8 cellular contexts compared by ENCODE assay signal in the genomic region with DNA sequence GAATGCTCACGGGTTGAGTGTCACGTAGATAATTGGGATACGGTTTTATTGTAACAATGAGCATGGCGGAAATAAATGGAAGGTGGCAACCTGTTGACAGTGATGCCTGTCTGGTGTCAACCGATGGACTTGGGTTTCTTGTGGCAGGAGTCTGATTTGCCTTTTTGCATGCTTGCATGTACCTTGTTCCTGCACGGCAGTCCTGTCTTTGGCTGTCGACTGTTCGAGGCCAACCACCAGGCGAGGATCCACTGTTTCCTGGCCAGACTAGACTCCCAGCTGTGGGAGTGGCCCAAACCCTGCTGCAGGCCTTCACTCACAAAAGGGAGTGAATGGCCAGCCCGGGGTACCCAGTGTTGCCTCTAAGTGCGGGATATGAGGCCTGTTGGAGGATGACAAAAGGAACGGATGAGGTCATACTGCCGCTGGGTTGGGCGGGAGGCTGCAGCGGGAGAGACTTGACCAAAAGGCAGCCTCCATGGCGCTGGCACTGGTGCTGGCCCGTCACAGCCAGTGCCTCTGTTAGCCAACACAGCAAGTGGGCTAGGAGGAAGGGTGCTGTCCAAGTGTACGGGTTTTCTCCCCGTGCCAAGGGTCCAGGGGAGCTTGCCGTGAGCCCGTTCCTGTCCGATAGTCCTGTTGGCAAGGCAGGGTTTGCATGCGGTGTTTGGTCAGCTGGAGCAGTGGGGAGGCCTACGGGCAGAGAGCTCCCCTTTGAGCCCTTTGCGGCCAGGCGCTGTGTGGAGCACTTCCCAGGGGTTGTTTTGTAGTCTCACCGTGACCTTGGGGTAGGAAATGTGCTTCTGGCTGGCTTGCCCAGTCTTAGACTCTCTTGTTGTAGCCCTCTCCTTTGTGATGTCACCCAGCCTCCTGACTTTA. TPM values are rescaled to one million over a fixed set of nuclear protein-coding genes. Genes with fewer than 3 reads are reported as not detected.
A peak's percentile ranks its signal among the peaks of the same experiment; 100 is the strongest.
DNase-seq lines count a peak whose midpoint lies in the region; ATAC-seq, FAIRE-seq and TF ChIP-seq lines count a peak whose summit lies in the region.

No MANE protein-coding gene starts in this region.

- peaks cover 15% of the 10 kb centered on the region; the same call in 1 of the 2 replicates for H4K20me1 ChIP-seq in HepG2 (ENCODE audit: insufficient read depth, low read length)

- TF ChIP-seq RAD21 in HepG2 (CRISPR knock-in tag; IDR thresholded peaks at IDR 0.05): no peak

- H3K27me3 ChIP-seq in HepG2 (ENCODE audit: control insufficient read depth in 1 of 2, insufficient read depth in 2 of 2, low read length in 2 of 2): no peaks in the 10 kb centered on the region; a peak in 2 of 5 replicates

- WGBS in HepG2 (ENCODE audit: low lambda C conversion rate): under 1% methylated on average over 21 of the region's 27 CpGs

- TF ChIP-seq CTCF in HepG2 (CRISPR knock-in tag; IDR thresholded peaks at IDR 0.05): no peak

- CTCF ChIA-PET in HepG2 (lab: Yijun Ruan, JAX; ENCODE audit: low intra/inter-chr PET ratio, low total read pairs): no interaction called here

- TF ChIP-seq POLR2A in HepG2 (IDR thresholded peaks at IDR 0.05; ENCODE audit: insufficient read depth in 1 of 2, low read depth in 2 of 2, low read length in 2 of 2): peak in 1 of 2 experiments; percentile 41; a peak in 1 of 4 replicates

- H3K79me2 ChIP-seq in HepG2 (ENCODE audit: insufficient read depth, low read length): peaks cover 55% of the 10 kb centered on the region

- no peaks in the 10 kb centered on the region for H3K9me3 ChIP-seq in HepG2 (ENCODE audit: low read length)

- peak overlapping the region; percentile 95 for H3K9ac ChIP-seq in HepG2 (ENCODE audit: insufficient read depth, low read depth, low read length)

- FAIRE-seq in HepG2 (lab: Jason Lieb, UNC): no peak

- intact Hi-C loops in HepG2 (cut with micrococcal nuclease; ENCODE audit: unreplicated experiment): loop anchor here (5.0 kb wide), 1 partner anchor 36 kb away; a partner anchor contains a TSS

- H3K4me2 ChIP-seq in HepG2 (ENCODE audit: low read depth, low read length): peak overlapping the region; percentile 90

- TF ChIP-seq EP300 in HepG2 (IDR thresholded peaks at IDR 0.05; ENCODE audit: low read depth in 2 of 2, low read length in 2 of 2) (no peak), HepG2 (CRISPR knock-in tag; IDR thresholded peaks at IDR 0.05; ENCODE audit: borderline replicate concordance) (no peak)

- ATAC-seq in GM21515 (IDR thresholded peaks at IDR 0.05; ENCODE audit: unreplicated experiment) (peak; percentile 2), HepG2 (peak; percentile 14)

- H3K4me3 ChIP-seq in HepG2 (replicated peaks in 1 of 3; ENCODE audit: insufficient read depth in 1 of 3, low read depth in 2 of 3, low read length in 3 of 3): peak overlapping the region; percentile 66 to 87 (median 75)

- in situ Hi-C loops in HepG2 (cut with HindIII; ENCODE audit: extremely low pct_ligation_motif_present, low pct_unique_long_range_greater_than_20kb): no loop called here

- POLR2A ChIA-PET in HepG2 (lab: Yijun Ruan, JAX): interaction anchor here (1.1 to 1.8 kb wide), 2 partner anchors 10 to 35 kb away, joined by 4 to 5 read pairs; a partner anchor contains a TSS

- TSS peak; percentile 85 for BruUV-seq in HepG2 (replicated peaks; lab: Mats Ljungman, UMichigan)

- DNase-seq in AG20443 (ENCODE audit: low spot score) (peak; percentile 64), RKO (ENCODE audit: low spot score) (peak; percentile 83), HepG2 (ENCODE audit: low spot score) (peak; percentile 43), stromal cell of bone marrow (ENCODE audit: low read depth) (peak; percentile 56), NOMO-1 treated with dmso at 0.1 percent for 144 hours (lab: John Stamatoyannopoulos, UW; ENCODE audit: unreplicated experiment) (no peak), NCI-H524 (lab: John Stamatoyannopoulos, UW) (no peak)

- H3K36me3 ChIP-seq in HepG2 (replicated peaks in 1 of 2; ENCODE audit: control insufficient read depth in 1 of 2, insufficient read depth in 2 of 2, low read length in 2 of 2): peaks cover 8 to 13% of the 10 kb centered on the region in 2 experiments; a peak in 4 of 5 replicates

- peaks cover 58% of the 10 kb centered on the region for H3K4me1 ChIP-seq in HepG2 (ENCODE audit: insufficient read depth, low read length)

- H3K27ac ChIP-seq in cingulate gyrus (ENCODE audit: low read depth, low read length): peak overlapping the region; percentile 85
- H3K27ac ChIP-seq in HepG2 (ENCODE audit: extremely low read length, insufficient read depth, low read length): peak overlapping the region; percentile 85

- H2AFZ ChIP-seq in HepG2 (ENCODE audit: low read length): no peak overlapping the region

RNA-seq across cellular contexts. Expression of a gene that starts 1.0 kb away (rescaled TPM):
- total RNA-seq in HepG2 (2016; rRNA removed; fragmentation: Illumina TruSeq; extraction: Trizol): 14.8 and 23.2 TPM in 2 replicates
- 6.6 and 9.7 TPM in 2 replicates for total RNA-seq in HepG2 (2016; cell fraction: cytosol; rRNA removed; fragmentation: Illumina TruSeq; extraction: Trizol; ENCODE audit: low read depth)
- total RNA-seq in HepG2 (2016; cell fraction: insoluble cytoplasmic fraction; rRNA removed; fragmentation: Illumina TruSeq; extraction: Trizol): 12.0 and 23.2 TPM in 2 replicates
- total RNA-seq in HepG2 (2016; cell fraction: membrane; rRNA removed; fragmentation: Illumina TruSeq; extraction: Trizol): 9.0 and 9.2 TPM in 2 replicates
- 31.9 and 36.2 TPM in 2 replicates for total RNA-seq in HepG2 (2016; cell fraction: nucleus; rRNA removed; fragmentation: Illumina TruSeq; extraction: Trizol)
- 10.2 and 14.6 TPM in 2 replicates for polyA plus RNA-seq in HepG2 (2011; rRNA removed)
- 5.7 and 6.4 TPM in 2 replicates for polyA plus RNA-seq in HepG2 (2011; cell fraction: cytosol; rRNA removed)
- polyA plus RNA-seq in HepG2 (2011; cell fraction: nucleus; rRNA removed): 78.1 and 81.2 TPM in 2 replicates
- 11.5 and 13.9 TPM in 2 replicates for polyA plus RNA-seq in HepG2 (2012)
- polyA plus RNA-seq in HepG2 (2016; cell fraction: cytosol; fragmentation: Illumina TruSeq; extraction: Trizol; ENCODE audit: low read depth): 2.2 and 2.4 TPM in 2 replicates
- polyA plus RNA-seq in HepG2 (2016; cell fraction: insoluble cytoplasmic fraction; fragmentation: Illumina TruSeq; extraction: Trizol; ENCODE audit: low read depth): 11.4 and 14.1 TPM in 2 replicates
- 4.9 TPM in 2 replicates for polyA plus RNA-seq in HepG2 (2016; cell fraction: membrane; fragmentation: Illumina TruSeq; extraction: Trizol; ENCODE audit: low read depth)
- 67.7 and 78.1 TPM in 2 replicates for polyA plus RNA-seq in HepG2 (2016; cell fraction: nucleus; fragmentation: Illumina TruSeq; extraction: Trizol; ENCODE audit: insufficient read depth, low read depth)
- polyA minus RNA-seq in HepG2 (2011; rRNA and poly(A)+ RNA removed; ENCODE audit: low replicate concordance): 25.9 and 28.5 TPM in 2 replicates
- 4.4 and 5.3 TPM in 2 replicates for polyA minus RNA-seq in HepG2 (2011; cell fraction: cytosol; rRNA and poly(A)+ RNA removed)
- 31.7 and 34.0 TPM in 2 replicates for polyA minus RNA-seq in HepG2 (2011; cell fraction: nucleus; rRNA and poly(A)+ RNA removed)

RNA-seq across cellular contexts. Expression of a gene that starts 34.9 kb away (rescaled TPM):
- total RNA-seq in HepG2 (2016; rRNA removed; fragmentation: Illumina TruSeq; extraction: Trizol): 492 and 544 TPM in 2 replicates
- total RNA-seq in HepG2 (2016; cell fraction: cytosol; rRNA removed; fragmentation: Illumina TruSeq; extraction: Trizol; ENCODE audit: low read depth): 261 and 299 TPM in 2 replicates
- total RNA-seq in HepG2 (2016; cell fraction: insoluble cytoplasmic fraction; rRNA removed; fragmentation: Illumina TruSeq; extraction: Trizol): 488 and 609 TPM in 2 replicates
- 327 and 371 TPM in 2 replicates for total RNA-seq in HepG2 (2016; cell fraction: membrane; rRNA removed; fragmentation: Illumina TruSeq; extraction: Trizol)
- 174 and 196 TPM in 2 replicates for total RNA-seq in HepG2 (2016; cell fraction: nucleus; rRNA removed; fragmentation: Illumina TruSeq; extraction: Trizol)
- polyA plus RNA-seq in HepG2 (2011; rRNA removed): 167 and 181 TPM in 2 replicates
- 186 and 192 TPM in 2 replicates for polyA plus RNA-seq in HepG2 (2011; cell fraction: cytosol; rRNA removed)
- polyA plus RNA-seq in HepG2 (2011; cell fraction: nucleus; rRNA removed): 148 and 170 TPM in 2 replicates
- polyA plus RNA-seq in HepG2 (2012): 127 and 149 TPM in 2 replicates
- polyA plus RNA-seq in HepG2 (2016; cell fraction: cytosol; fragmentation: Illumina TruSeq; extraction: Trizol; ENCODE audit: low read depth): 239 and 293 TPM in 2 replicates
- polyA plus RNA-seq in HepG2 (2016; cell fraction: insoluble cytoplasmic fraction; fragmentation: Illumina TruSeq; extraction: Trizol; ENCODE audit: low read depth): 614 and 703 TPM in 2 replicates
- 272 and 323 TPM in 2 replicates for polyA plus RNA-seq in HepG2 (2016; cell fraction: membrane; fragmentation: Illumina TruSeq; extraction: Trizol; ENCODE audit: low read depth)
- 346 and 368 TPM in 2 replicates for polyA plus RNA-seq in HepG2 (2016; cell fraction: nucleus; fragmentation: Illumina TruSeq; extraction: Trizol; ENCODE audit: insufficient read depth, low read depth)
- polyA minus RNA-seq in HepG2 (2011; rRNA and poly(A)+ RNA removed; ENCODE audit: low replicate concordance): 156 and 233 TPM in 2 replicates
- polyA minus RNA-seq in HepG2 (2011; cell fraction: cytosol; rRNA and poly(A)+ RNA removed): 76.0 and 88.9 TPM in 2 replicates
- 52.2 and 57.9 TPM in 2 replicates for polyA minus RNA-seq in HepG2 (2011; cell fraction: nucleus; rRNA and poly(A)+ RNA removed)

RNA-seq across cellular contexts. Expression of a gene that starts 36.0 kb away (rescaled TPM):
- total RNA-seq in HepG2 (2016; rRNA removed; fragmentation: Illumina TruSeq; extraction: Trizol): 18.4 and 30.3 TPM in 2 replicates
- 11.5 and 14.4 TPM in 2 replicates for total RNA-seq in HepG2 (2016; cell fraction: cytosol; rRNA removed; fragmentation: Illumina TruSeq; extraction: Trizol; ENCODE audit: low read depth)
- 16.2 and 32.5 TPM in 2 replicates for total RNA-seq in HepG2 (2016; cell fraction: insoluble cytoplasmic fraction; rRNA removed; fragmentation: Illumina TruSeq; extraction: Trizol)
- total RNA-seq in HepG2 (2016; cell fraction: membrane; rRNA removed; fragmentation: Illumina TruSeq; extraction: Trizol): 15.5 and 21.4 TPM in 2 replicates
- total RNA-seq in HepG2 (2016; cell fraction: nucleus; rRNA removed; fragmentation: Illumina TruSeq; extraction: Trizol): 35.9 and 49.2 TPM in 2 replicates
- 24.0 and 30.8 TPM in 2 replicates for polyA plus RNA-seq in HepG2 (2011; rRNA removed)
- polyA plus RNA-seq in HepG2 (2011; cell fraction: cytosol; rRNA removed): 12.3 and 19.2 TPM in 2 replicates
- polyA plus RNA-seq in HepG2 (2011; cell fraction: nucleus; rRNA removed): 251 and 263 TPM in 2 replicates
- polyA plus RNA-seq in HepG2 (2012): 17.6 and 20.5 TPM in 2 replicates
- polyA plus RNA-seq in HepG2 (2016; cell fraction: cytosol; fragmentation: Illumina TruSeq; extraction: Trizol; ENCODE audit: low read depth): 7.7 TPM in 2 replicates
- 20.9 and 22.1 TPM in 2 replicates for polyA plus RNA-seq in HepG2 (2016; cell fraction: insoluble cytoplasmic fraction; fragmentation: Illumina TruSeq; extraction: Trizol; ENCODE audit: low read depth)
- 11.9 and 13.0 TPM in 2 replicates for polyA plus RNA-seq in HepG2 (2016; cell fraction: membrane; fragmentation: Illumina TruSeq; extraction: Trizol; ENCODE audit: low read depth)
- polyA plus RNA-seq in HepG2 (2016; cell fraction: nucleus; fragmentation: Illumina TruSeq; extraction: Trizol; ENCODE audit: insufficient read depth, low read depth): 95.8 and 103 TPM in 2 replicates
- 51.2 and 62.1 TPM in 2 replicates for polyA minus RNA-seq in HepG2 (2011; rRNA and poly(A)+ RNA removed; ENCODE audit: low replicate concordance)
- 10.6 and 13.6 TPM in 2 replicates for polyA minus RNA-seq in HepG2 (2011; cell fraction: cytosol; rRNA and poly(A)+ RNA removed)
- polyA minus RNA-seq in HepG2 (2011; cell fraction: nucleus; rRNA and poly(A)+ RNA removed): 48.9 and 53.0 TPM in 2 replicates

RNA-seq across cellular contexts. Expression of a gene that starts 50.6 kb away (rescaled TPM):
- 2.2 and 7.5 TPM in 2 replicates for total RNA-seq in HepG2 (2016; rRNA removed; fragmentation: Illumina TruSeq; extraction: Trizol)
- 9.7 and 13.0 TPM in 2 replicates for total RNA-seq in HepG2 (2016; cell fraction: cytosol; rRNA removed; fragmentation: Illumina TruSeq; extraction: Trizol; ENCODE audit: low read depth)
- 2.3 and 6.9 TPM in 2 replicates for total RNA-seq in HepG2 (2016; cell fraction: insoluble cytoplasmic fraction; rRNA removed; fragmentation: Illumina TruSeq; extraction: Trizol)
- 7.3 and 7.7 TPM in 2 replicates for total RNA-seq in HepG2 (2016; cell fraction: membrane; rRNA removed; fragmentation: Illumina TruSeq; extraction: Trizol)
- 10.4 and 12.9 TPM in 2 replicates for total RNA-seq in HepG2 (2016; cell fraction: nucleus; rRNA removed; fragmentation: Illumina TruSeq; extraction: Trizol)
- 21.3 and 23.8 TPM in 2 replicates for polyA plus RNA-seq in HepG2 (2011; rRNA removed)
- polyA plus RNA-seq in HepG2 (2011; cell fraction: cytosol; rRNA removed): 7.4 and 11.5 TPM in 2 replicates
- polyA plus RNA-seq in HepG2 (2011; cell fraction: nucleus; rRNA removed): 339 and 424 TPM in 2 replicates
- 20.4 and 23.6 TPM in 2 replicates for polyA plus RNA-seq in HepG2 (2012)
- polyA plus RNA-seq in HepG2 (2016; cell fraction: cytosol; fragmentation: Illumina TruSeq; extraction: Trizol; ENCODE audit: low read depth): 4.7 and 5.5 TPM in 2 replicates
- polyA plus RNA-seq in HepG2 (2016; cell fraction: insoluble cytoplasmic fraction; fragmentation: Illumina TruSeq; extraction: Trizol; ENCODE audit: low read depth): 6.9 and 9.6 TPM in 2 replicates
- 13.6 and 14.9 TPM in 2 replicates for polyA plus RNA-seq in HepG2 (2016; cell fraction: membrane; fragmentation: Illumina TruSeq; extraction: Trizol; ENCODE audit: low read depth)
- 107 and 110 TPM in 2 replicates for polyA plus RNA-seq in HepG2 (2016; cell fraction: nucleus; fragmentation: Illumina TruSeq; extraction: Trizol; ENCODE audit: insufficient read depth, low read depth)
- polyA minus RNA-seq in HepG2 (2011; rRNA and poly(A)+ RNA removed; ENCODE audit: low replicate concordance): 10.0 and 10.2 TPM in 2 replicates
- polyA minus RNA-seq in HepG2 (2011; cell fraction: cytosol; rRNA and poly(A)+ RNA removed): 4.3 and 6.2 TPM in 2 replicates
- 11.3 and 19.8 TPM in 2 replicates for polyA minus RNA-seq in HepG2 (2011; cell fraction: nucleus; rRNA and poly(A)+ RNA removed)

Comparison
In these comparisons a context has a peak if more than half of its experiments do, and no peak if none do; other contexts are left out.
1. DNase-seq: peak in AG20443 (single experiment), RKO (single experiment), HepG2 (single experiment) and stromal cell of bone marrow (single experiment); none in NOMO-1 treated with dmso at 0.1 percent for 144 hours (single experiment) and NCI-H524 (0 of 2).